In genomic region chr10:3331104-3331645, GRCh38 we compare ENCODE assay signal across 25 cellular contexts.
DNase-seq lines count a peak whose midpoint lies in the region; ATAC-seq and TF ChIP-seq lines count a peak whose summit lies in the region.
"Had no signal": no experiment of that assay in that cellular context is flagged by ENCODE, and none has a peak within 500 bp of the region (broad histone marks: within the 10 kb centered on the region; RNA-seq: fewer than 3 reads in every experiment).

No MANE protein-coding gene starts in this region.

- no peak overlapping the region for H4K5ac ChIP-seq in mesendoderm (ENCODE audit: low read length)

- DNase-seq in NCI-H1417 (lab: John Stamatoyannopoulos, UW) (peak in 2 of 3 experiments; percentile 28 to 73), NCI-H1417 treated with DMSO at 0.1 percent for 48 hours (lab: John Stamatoyannopoulos, UW) (no peak), adipocyte (ENCODE audit: low read depth) (no peak), mesendoderm (no peak), lower lobe of right lung (no peak), SHP77 treated with DMSO at 0.1 percent for 48 hours (lab: John Stamatoyannopoulos, UW) (no peak)
- DNase-seq: CD4-positive, CD25-positive, alpha-beta regulatory T cell; COR-L47; DMS 273 treated with DMSO at 0.1 percent for 48 hours; DND-41; H7; Kasumi-1; MG63; NCI-H1092; NCI-H1694; NCI-H2081 treated with DMSO at 0.1 percent for 48 hours; NCI-H226; NCI-H524 treated with DMSO at 0.1 percent for 48 hours; Peyer's patch; SK-N-SH had no signal

- peak overlapping the region; percentile 10 for H3K9ac ChIP-seq in adipocyte (ENCODE audit: low read length)
- no peak overlapping the region for H3K9ac ChIP-seq in mesendoderm (ENCODE audit: low read length)
- H3K9ac ChIP-seq: SK-N-SH had no signal

- H3K79me2 ChIP-seq in mesendoderm (ENCODE audit: control insufficient read depth, insufficient read depth, low read length), result no peaks in the 10 kb centered on the region

- no peak for TF ChIP-seq CTCF in lower lobe of right lung (IDR thresholded peaks at IDR 0.05)

- no peak overlapping the region for H2BK15ac ChIP-seq in mesendoderm (replicated peaks; ENCODE audit: low read depth)

- WGBS in mesendoderm (ENCODE audit: extremely low coverage, insufficient coverage, low lambda C conversion rate), result no CpG with 5 or more reads among the region's 18 CpGs

- no peak overlapping the region for H3K18ac ChIP-seq in mesendoderm (ENCODE audit: low read length)

- peak overlapping the region; percentile 81 for H2AK5ac ChIP-seq in mesendoderm (ENCODE audit: low read length)

- H3K9me3 ChIP-seq in adipocyte (ENCODE audit: control insufficient read depth, low read length), result no peaks in the 10 kb centered on the region
- H3K9me3 ChIP-seq in lower lobe of right lung, result no peaks in the 10 kb centered on the region
- H3K9me3 ChIP-seq: MG63, Peyer's patch, SK-N-SH had no signal

- H3K36me3 ChIP-seq in adipocyte (ENCODE audit: control insufficient read depth, insufficient read depth, low read length, severe bottlenecking) (no peaks in the 10 kb centered on the region), mesendoderm (ENCODE audit: control insufficient read depth, insufficient read depth, low read length) (no peaks in the 10 kb centered on the region), lower lobe of right lung (no peaks in the 10 kb centered on the region)
- H3K36me3 ChIP-seq: MG63, Peyer's patch had no signal

- intact Hi-C loops in lower lobe of right lung (cut with DNase I), result no loop called here

- H2BK120ac ChIP-seq in mesendoderm (ENCODE audit: low read depth, low read length), result no peak overlapping the region

- no peak overlapping the region for H4K8ac ChIP-seq in mesendoderm (ENCODE audit: low read depth, low read length)

- H3K79me1 ChIP-seq in mesendoderm (ENCODE audit: low read length), result no peaks in the 10 kb centered on the region

- no peaks in the 10 kb centered on the region for H3K27me3 ChIP-seq in adipocyte (replicated peaks; ENCODE audit: control insufficient read depth, insufficient read depth, low read length)
- H3K27me3 ChIP-seq in mesendoderm (ENCODE audit: insufficient read depth, low read length, poor library complexity), result no peaks in the 10 kb centered on the region
- peaks cover 3% of the 10 kb centered on the region for H3K27me3 ChIP-seq in lower lobe of right lung (ENCODE audit: low read depth)
- H3K27me3 ChIP-seq: MG63, Peyer's patch had no signal

- no peak overlapping the region for H3K4ac ChIP-seq in mesendoderm (ENCODE audit: low read depth, low read length)

- no peak overlapping the region for H3K4me2 ChIP-seq in mesendoderm (ENCODE audit: low read length)
- H3K4me2 ChIP-seq: SK-N-SH had no signal

- H3K27ac ChIP-seq in mesendoderm (ENCODE audit: low read depth, low read length) (peak overlapping the region; percentile 16), lower lobe of right lung (no peak overlapping the region)
- H3K27ac ChIP-seq: 22Rv1, Peyer's patch had no signal

- H2BK5ac ChIP-seq in mesendoderm (ENCODE audit: low read length), result peak overlapping the region; percentile 11

- H3K23ac ChIP-seq in mesendoderm (ENCODE audit: low read length), result peak overlapping the region; percentile 37

- H3K56ac ChIP-seq in mesendoderm (ENCODE audit: low read length), result no peak overlapping the region

- ATAC-seq in GM18861 (IDR thresholded peaks at IDR 0.05; ENCODE audit: unreplicated experiment), result no peak
- no peak for ATAC-seq in lower lobe of right lung
- ATAC-seq in HG02938 (IDR thresholded peaks at IDR 0.05; ENCODE audit: unreplicated experiment), result no peak
- ATAC-seq: Right ventricle myocardium inferior, T-cell had no signal

- peaks cover 9% of the 10 kb centered on the region for H3K4me1 ChIP-seq in adipocyte (ENCODE audit: control insufficient read depth, insufficient read depth, low read length)
- peaks cover 9% of the 10 kb centered on the region for H3K4me1 ChIP-seq in mesendoderm (ENCODE audit: control insufficient read depth, low read depth, low read length)
- no peaks in the 10 kb centered on the region for H3K4me1 ChIP-seq in lower lobe of right lung
- H3K4me1 ChIP-seq: Peyer's patch had no signal

- no peak overlapping the region for H3K4me3 ChIP-seq in adipocyte (ENCODE audit: low read length)
- H3K4me3 ChIP-seq in mesendoderm (ENCODE audit: low read length), result no peak overlapping the region
- no peak overlapping the region for H3K4me3 ChIP-seq in lower lobe of right lung
- H3K4me3 ChIP-seq: MG63, Peyer's patch had no signal

Comparison
In these comparisons a context has a peak if more than half of its experiments do, and no peak if none do; other contexts are left out.
1. DNase-seq: peak in NCI-H1417 (2 of 3); none in NCI-H1417 treated with DMSO at 0.1 percent for 48 hours (single experiment), adipocyte (single experiment), mesendoderm (single experiment), lower lobe of right lung (single experiment) and SHP77 treated with DMSO at 0.1 percent for 48 hours (single experiment).